Comparison of ENCODE assay signal across 1 cellular context in genomic region chr15:66658057-66658456, GRCh38.
TF ChIP-seq lines count a peak whose summit lies in the region.

No MANE protein-coding gene starts in this region.

TF ChIP-seq in GM23338, 12 proteins besides CTCF, POLR2A, EP300 and RAD21:
- TF ChIP-seq JUNB (IDR thresholded peaks at IDR 0.05; ENCODE audit: unreplicated experiment) (no peak), NANOG (IDR thresholded peaks at IDR 0.05; ENCODE audit: borderline replicate concordance) (no peak), ZNF114 (CRISPR knock-in tag; IDR thresholded peaks at IDR 0.05) (no peak)
- TF ChIP-seq, protein P1, sequence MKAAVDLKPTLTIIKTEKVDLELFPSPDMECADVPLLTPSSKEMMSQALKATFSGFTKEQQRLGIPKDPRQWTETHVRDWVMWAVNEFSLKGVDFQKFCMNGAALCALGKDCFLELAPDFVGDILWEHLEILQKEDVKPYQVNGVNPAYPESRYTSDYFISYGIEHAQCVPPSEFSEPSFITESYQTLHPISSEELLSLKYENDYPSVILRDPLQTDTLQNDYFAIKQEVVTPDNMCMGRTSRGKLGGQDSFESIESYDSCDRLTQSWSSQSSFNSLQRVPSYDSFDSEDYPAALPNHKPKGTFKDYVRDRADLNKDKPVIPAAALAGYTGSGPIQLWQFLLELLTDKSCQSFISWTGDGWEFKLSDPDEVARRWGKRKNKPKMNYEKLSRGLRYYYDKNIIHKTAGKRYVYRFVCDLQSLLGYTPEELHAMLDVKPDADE (IDR thresholded peaks at IDR 0.05) = no peak
